In genomic region chr12:132178801-132179401, GRCh38 we compare ENCODE assay signal across 9 cellular contexts. TPM values are rescaled to one million over a fixed set of nuclear protein-coding genes. Genes with fewer than 3 reads are reported as not detected.
DNase-seq lines count a peak whose midpoint lies in the region; ATAC-seq lines count a peak whose summit lies in the region.
"Had no signal": no experiment of that assay in that cellular context is flagged by ENCODE, and none has a peak within 500 bp of the region (broad histone marks: within the 10 kb centered on the region; RNA-seq: fewer than 3 reads in every experiment).

No MANE protein-coding gene starts in this region.

- no peak for DNase-seq in activated CD8-positive, alpha-beta memory T cell treated with anti-CD3 and anti-CD28 coated beads, Interleukin-2, amount 10 ng/mL, durations not matched to agents 7 days and 5 days
- no peak for DNase-seq in activated CD8-positive, alpha-beta memory T cell treated with anti-CD3 and anti-CD28 coated beads for 24 hours
- DNase-seq in NOMO-1 treated with DMSO at 0.1 percent for 48 hours (lab: John Stamatoyannopoulos, UW; ENCODE audit: unreplicated experiment) (peak; percentile 41), globus pallidus (ENCODE audit: low spot score) (no peak)
- peak; percentile 48 for DNase-seq in activated naive CD8-positive, alpha-beta T cell treated with anti-CD3 and anti-CD28 coated beads for 36 hours
- peak; percentile 52 for DNase-seq in stimulated activated naive CD4-positive, alpha-beta T cell treated with Interleukin-2 at 50 U/mL for 16 hours (lab: John Stamatoyannopoulos, UW)
- DNase-seq: natural killer cell had no signal

- peaks cover 16% of the 10 kb centered on the region for H3K4me1 Mint-ChIP-seq in activated CD8-positive, alpha-beta memory T cell treated with anti-CD3 and anti-CD28 coated beads, Interleukin-2, amount 10 ng/mL, durations not matched to agents 7 days and 5 days
- H3K4me1 Mint-ChIP-seq in activated naive CD8-positive, alpha-beta T cell treated with anti-CD3 and anti-CD28 coated beads for 36 hours, result peaks cover 25% of the 10 kb centered on the region

- H3K9me3 Mint-ChIP-seq in activated CD8-positive, alpha-beta memory T cell treated with anti-CD3 and anti-CD28 coated beads, Interleukin-2, amount 10 ng/mL, durations not matched to agents 7 days and 5 days (ENCODE audit: low read depth), result no peaks in the 10 kb centered on the region
- no peaks in the 10 kb centered on the region for H3K9me3 Mint-ChIP-seq in activated naive CD8-positive, alpha-beta T cell treated with anti-CD3 and anti-CD28 coated beads for 36 hours
- H3K9me3 Mint-ChIP-seq: natural killer cell had no signal

- H3K36me3 Mint-ChIP-seq in activated CD8-positive, alpha-beta memory T cell treated with anti-CD3 and anti-CD28 coated beads, Interleukin-2, amount 10 ng/mL, durations not matched to agents 7 days and 5 days, result no peaks in the 10 kb centered on the region
- no peaks in the 10 kb centered on the region for H3K36me3 Mint-ChIP-seq in activated naive CD8-positive, alpha-beta T cell treated with anti-CD3 and anti-CD28 coated beads for 36 hours
- H3K36me3 Mint-ChIP-seq: natural killer cell had no signal

- ATAC-seq in activated CD8-positive, alpha-beta memory T cell treated with anti-CD3 and anti-CD28 coated beads, Interleukin-2, amount 10 ng/mL, durations not matched to agents 7 days and 5 days, result peak; percentile 40
- ATAC-seq in GM21381 (IDR thresholded peaks at IDR 0.05; ENCODE audit: unreplicated experiment), result no peak
- no peak for ATAC-seq in HG03439 (IDR thresholded peaks at IDR 0.05; ENCODE audit: unreplicated experiment)

- CTCF ChIA-PET in activated CD8-positive, alpha-beta memory T cell treated with anti-CD3 and anti-CD28 coated beads, Interleukin-2, amount 10 ng/mL, durations not matched to agents 7 days and 5 days (lab: Charles Lee), result interaction anchor here (1.5 to 1.6 kb wide), 2 partner anchors 11 to 25 kb away, joined by 4 to 9 read pairs; no protein-coding TSS in a partner anchor

- H3K27ac Mint-ChIP-seq in activated CD8-positive, alpha-beta memory T cell treated with anti-CD3 and anti-CD28 coated beads, Interleukin-2, amount 10 ng/mL, durations not matched to agents 7 days and 5 days, result peak overlapping the region; percentile 70
- peak overlapping the region; percentile 59 for H3K27ac Mint-ChIP-seq in activated naive CD8-positive, alpha-beta T cell treated with anti-CD3 and anti-CD28 coated beads for 36 hours
- H3K27ac Mint-ChIP-seq: natural killer cell had no signal

- peak overlapping the region; percentile 59 for H3K4me3 Mint-ChIP-seq in activated CD8-positive, alpha-beta memory T cell treated with anti-CD3 and anti-CD28 coated beads, Interleukin-2, amount 10 ng/mL, durations not matched to agents 7 days and 5 days
- H3K4me3 Mint-ChIP-seq in activated naive CD8-positive, alpha-beta T cell treated with anti-CD3 and anti-CD28 coated beads for 36 hours, result peak overlapping the region; percentile 56
- H3K4me3 Mint-ChIP-seq: natural killer cell had no signal

- peaks cover 12% of the 10 kb centered on the region for H3K27me3 Mint-ChIP-seq in activated CD8-positive, alpha-beta memory T cell treated with anti-CD3 and anti-CD28 coated beads, Interleukin-2, amount 10 ng/mL, durations not matched to agents 7 days and 5 days
- peaks cover 7% of the 10 kb centered on the region for H3K27me3 Mint-ChIP-seq in activated naive CD8-positive, alpha-beta T cell treated with anti-CD3 and anti-CD28 coated beads for 36 hours

RNA-seq across cellular contexts. Expression of gene NOC4L, which starts 34.6 kb away (rescaled TPM):
- total RNA-seq in activated CD8-positive, alpha-beta memory T cell treated with anti-CD3 and anti-CD28 coated beads, Interleukin-2, amount 10 ng/mL, durations not matched to agents 7 days and 5 days, result 10 to 100 TPM; 38.0 to 42.9 TPM
- total RNA-seq in activated naive CD8-positive, alpha-beta T cell treated with anti-CD3 and anti-CD28 coated beads for 36 hours, result 10 to 100 TPM; 54.2 to 59.2 TPM

RNA-seq across cellular contexts. Expression of gene DDX51, which starts 34.8 kb away (rescaled TPM):
- 10 to 100 TPM; 24.4 to 30.5 TPM for total RNA-seq in activated CD8-positive, alpha-beta memory T cell treated with anti-CD3 and anti-CD28 coated beads, Interleukin-2, amount 10 ng/mL, durations not matched to agents 7 days and 5 days
- total RNA-seq in activated naive CD8-positive, alpha-beta T cell treated with anti-CD3 and anti-CD28 coated beads for 36 hours, result 10 to 100 TPM; 32.4 to 34.8 TPM

Comparison
In these comparisons a context has a peak if more than half of its experiments do, and no peak if none do; other contexts are left out.
1. DNase-seq: peak in NOMO-1 treated with DMSO at 0.1 percent for 48 hours (single experiment), activated naive CD8-positive, alpha-beta T cell treated with anti-CD3 and anti-CD28 coated beads for 36 hours (single experiment) and stimulated activated naive CD4-positive, alpha-beta T cell treated with Interleukin-2 at 50 U/mL for 16 hours (single experiment); none in activated CD8-positive, alpha-beta memory T cell treated with anti-CD3 and anti-CD28 coated beads, Interleukin-2, amount 10 ng/mL, durations not matched to agents 7 days and 5 days (single experiment), activated CD8-positive, alpha-beta memory T cell treated with anti-CD3 and anti-CD28 coated beads for 24 hours (single experiment) and globus pallidus (single experiment).